In genomic region chr1:228174482-228175315, GRCh38 we compare ENCODE assay signal across 9 cellular contexts. TPM values are rescaled to one million over a fixed set of nuclear protein-coding genes. Genes with fewer than 3 reads are reported as not detected.
A peak's percentile ranks its signal among the peaks of the same experiment; 100 is the strongest.
DNase-seq lines count a peak whose midpoint lies in the region; ATAC-seq, FAIRE-seq and TF ChIP-seq lines count a peak whose summit lies in the region.
"Had no signal": no experiment of that assay in that cellular context is flagged by ENCODE, and none has a peak within 500 bp of the region (broad histone marks: within the 10 kb centered on the region; RNA-seq: fewer than 3 reads in every experiment).

No MANE protein-coding gene starts in this region.

- peaks cover 17% of the 10 kb centered on the region for H3K79me2 ChIP-seq in hepatocyte

- H3K4me2 ChIP-seq in hepatocyte, result no peak overlapping the region

- POLR2A ChIA-PET in WTC11 (lab: Charles Lee), result interaction anchor here (1.2 to 1.7 kb wide), 3 partner anchors 9 to 93 kb away, joined by 3 to 11 read pairs (median 3); partner anchors contain the start of gene IBA57

- DNase-seq in CD14-positive monocyte (ENCODE audit: low spot score) (no peak), WTC11 (ENCODE audit: low spot score) (peak; percentile 62), left kidney (ENCODE audit: low read depth, low spot score) (peak; percentile 32), GM12892 (ENCODE audit: insufficient read length) (no peak), hepatocyte (ENCODE audit: low spot score) (no peak)

- no peaks in the 10 kb centered on the region for H3K4me1 ChIP-seq in hepatocyte (ENCODE audit: insufficient read depth)
- H3K4me1 ChIP-seq: adrenal gland had no signal

- peaks cover 0 to 1% (median 0%) of the 10 kb centered on the region in 7 donors for H3K9me3 Mint-ChIP-seq in CD14-positive monocyte
- H3K9me3 Mint-ChIP-seq in WTC11, result no peaks in the 10 kb centered on the region

- H3K4me3 Mint-ChIP-seq in CD14-positive monocyte (no peak overlapping the region), WTC11 (peak overlapping the region; percentile 22; the same call in 1 of the 2 replicates)

- TF ChIP-seq CTCF in CD14-positive monocyte (IDR thresholded peaks at IDR 0.05) (no peak), WTC11 (IDR thresholded peaks at IDR 0.05) (no peak), hepatocyte (IDR thresholded peaks at IDR 0.05; ENCODE audit: poor library complexity) (no peak)

- intact Hi-C loops in CD14-positive monocyte (cut with micrococcal nuclease), result loop anchor here in 1 of 2 donors (5.0 kb wide), 1 partner anchor 387 kb away; no protein-coding TSS in a partner anchor

- no peaks in the 10 kb centered on the region for H3K9me2 ChIP-seq in hepatocyte (replicated peaks; ENCODE audit: insufficient read depth)

- no peak for TF ChIP-seq POLR2A in GM12892 (IDR thresholded peaks at IDR 0.05; ENCODE audit: low read depth, low read length)

- CTCF ChIA-PET in WTC11 (lab: Charles Lee), result interaction anchor here (0.6 to 2.7 kb wide), 16 partner anchors 8 to 284 kb away, joined by 3 to 18 read pairs (median 3); partner anchors contain the start of gene IBA57

- 87% methylated on average over 50 of the region's 52 CpGs for WGBS in hepatocyte (ENCODE audit: low lambda C conversion rate, missing lambda C conversion rate)

- H4K20me1 ChIP-seq in hepatocyte (ENCODE audit: insufficient read depth, poor library complexity, severe bottlenecking), result no peaks in the 10 kb centered on the region

- no peak overlapping the region for H2AFZ ChIP-seq in hepatocyte

- no peaks in the 10 kb centered on the region for H3K27me3 ChIP-seq in hepatocyte
- H3K27me3 ChIP-seq: adrenal gland had no signal

- H3K36me3 ChIP-seq in hepatocyte (replicated peaks; ENCODE audit: insufficient read depth, low read depth), result no peaks in the 10 kb centered on the region

- peak; percentile 45 for ATAC-seq in GM19328 (IDR thresholded peaks at IDR 0.05; ENCODE audit: unreplicated experiment)
- ATAC-seq in WTC11, result peak; percentile 90
- ATAC-seq in HG03521 (IDR thresholded peaks at IDR 0.05; ENCODE audit: unreplicated experiment), result no peak
- no peak for ATAC-seq in HG03378 (IDR thresholded peaks at IDR 0.05; ENCODE audit: unreplicated experiment)

- H3K4me1 Mint-ChIP-seq in CD14-positive monocyte (peaks cover 20% of the 10 kb centered on the region), WTC11 (no peaks in the 10 kb centered on the region)

- no peak for FAIRE-seq in GM12892 (lab: Jason Lieb, UNC)

- H3K27me3 Mint-ChIP-seq in CD14-positive monocyte (ENCODE audit: low read depth in 3 of 3) (peaks cover 0 to 4% (median 0%) of the 10 kb centered on the region in 3 donors), WTC11 (ENCODE audit: low read depth) (no peaks in the 10 kb centered on the region)

- no peak overlapping the region for H3K4me3 ChIP-seq in hepatocyte
- H3K4me3 ChIP-seq: adrenal gland had no signal

- no peak overlapping the region for H3K27ac ChIP-seq in hepatocyte

- no peaks in the 10 kb centered on the region for H3K9me3 ChIP-seq in hepatocyte (ENCODE audit: low read depth)
- H3K9me3 ChIP-seq: adrenal gland had no signal

- H3K36me3 Mint-ChIP-seq in CD14-positive monocyte (peaks cover 1 to 3% of the 10 kb centered on the region in 2 donors), WTC11 (no peaks in the 10 kb centered on the region)

- peak overlapping the region in 4 of 7 donors; percentile 6 to 59 (median 58) for H3K27ac Mint-ChIP-seq in CD14-positive monocyte
- no peak overlapping the region for H3K27ac Mint-ChIP-seq in WTC11

TF ChIP-seq in WTC11, 78 proteins besides CTCF, POLR2A, EP300 and RAD21:
- TF ChIP-seq SP1 (CRISPR knock-in tag; conservative IDR thresholded peaks at IDR 0.05) (peak; percentile 97), ESRRA (CRISPR knock-in tag; IDR thresholded peaks at IDR 0.05; ENCODE audit: borderline replicate concordance) (0 out of 2 replicates have a peak, but pooled peaks have one; percentile 17), ETV6 (CRISPR knock-in tag; IDR thresholded peaks at IDR 0.05) (no peak), NFE2L1 (CRISPR knock-in tag; IDR thresholded peaks at IDR 0.05) (no peak), RELA (CRISPR knock-in tag; IDR thresholded peaks at IDR 0.05; ENCODE audit: borderline replicate concordance) (peak; percentile 61; the same call in 1 of the 2 replicates)
- TF ChIP-seq, protein P1, sequence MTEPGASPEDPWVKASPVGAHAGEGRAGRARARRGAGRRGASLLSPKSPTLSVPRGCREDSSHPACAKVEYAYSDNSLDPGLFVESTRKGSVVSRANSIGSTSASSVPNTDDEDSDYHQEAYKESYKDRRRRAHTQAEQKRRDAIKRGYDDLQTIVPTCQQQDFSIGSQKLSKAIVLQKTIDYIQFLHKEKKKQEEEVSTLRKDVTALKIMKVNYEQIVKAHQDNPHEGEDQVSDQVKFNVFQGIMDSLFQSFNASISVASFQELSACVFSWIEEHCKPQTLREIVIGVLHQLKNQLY (CRISPR knock-in tag; IDR thresholded peaks at IDR 0.05), result no peak
- TF ChIP-seq, protein P2, sequence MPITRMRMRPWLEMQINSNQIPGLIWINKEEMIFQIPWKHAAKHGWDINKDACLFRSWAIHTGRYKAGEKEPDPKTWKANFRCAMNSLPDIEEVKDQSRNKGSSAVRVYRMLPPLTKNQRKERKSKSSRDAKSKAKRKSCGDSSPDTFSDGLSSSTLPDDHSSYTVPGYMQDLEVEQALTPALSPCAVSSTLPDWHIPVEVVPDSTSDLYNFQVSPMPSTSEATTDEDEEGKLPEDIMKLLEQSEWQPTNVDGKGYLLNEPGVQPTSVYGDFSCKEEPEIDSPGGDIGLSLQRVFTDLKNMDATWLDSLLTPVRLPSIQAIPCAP (CRISPR knock-in tag; IDR thresholded peaks at IDR 0.05), result no peak
- TF ChIP-seq, protein P3, sequence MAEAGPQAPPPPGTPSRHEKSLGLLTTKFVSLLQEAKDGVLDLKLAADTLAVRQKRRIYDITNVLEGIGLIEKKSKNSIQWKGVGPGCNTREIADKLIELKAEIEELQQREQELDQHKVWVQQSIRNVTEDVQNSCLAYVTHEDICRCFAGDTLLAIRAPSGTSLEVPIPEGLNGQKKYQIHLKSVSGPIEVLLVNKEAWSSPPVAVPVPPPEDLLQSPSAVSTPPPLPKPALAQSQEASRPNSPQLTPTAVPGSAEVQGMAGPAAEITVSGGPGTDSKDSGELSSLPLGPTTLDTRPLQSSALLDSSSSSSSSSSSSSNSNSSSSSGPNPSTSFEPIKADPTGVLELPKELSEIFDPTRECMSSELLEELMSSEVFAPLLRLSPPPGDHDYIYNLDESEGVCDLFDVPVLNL (CRISPR knock-in tag; IDR thresholded peaks at IDR 0.05; ENCODE audit: borderline replicate concordance, low read depth), result no peak

RNA-seq across cellular contexts. Expression of gene IBA57, which starts 9.1 kb away (rescaled TPM):
- polyA plus RNA-seq in CD14-positive monocyte (1 to 10 TPM; 1.6 to 2.1 TPM), hepatocyte (4.7 and 5.6 TPM in 2 replicates)
- total RNA-seq in WTC11 (2021) (11.4 to 12.5 TPM (median 12.1 TPM) in 3 replicates), hepatocyte (5.0 and 5.7 TPM in 2 replicates)
- 1.2 TPM for polyA plus RNA-seq in GM12892 (2012; ENCODE audit: missing spikeins)

RNA-seq across cellular contexts. Expression of gene GJC2, which starts 25.0 kb away (rescaled TPM):
- polyA plus RNA-seq in CD14-positive monocyte (not detected), hepatocyte (0.40 and 0.63 TPM in 2 replicates)
- total RNA-seq in WTC11 (2021) (0.72 to 1.2 TPM (median 0.87 TPM) in 3 replicates), hepatocyte (0.80 and 1.6 TPM in 2 replicates)
- polyA plus RNA-seq in GM12892 (2012; ENCODE audit: missing spikeins), result 0.11 TPM

RNA-seq across cellular contexts. Expression of gene OBSCN, which starts 33.1 kb away (rescaled TPM):
- polyA plus RNA-seq in CD14-positive monocyte (under 1 TPM; 0.57 to 0.76 TPM), hepatocyte (15.0 and 20.6 TPM in 2 replicates)
- total RNA-seq in WTC11 (2021) (38.8 to 47.7 TPM (median 47.5 TPM) in 3 replicates), hepatocyte (11.2 and 22.4 TPM in 2 replicates)
- polyA plus RNA-seq in GM12892 (2012; ENCODE audit: missing spikeins), result not detected

RNA-seq across cellular contexts. Expression of gene GUK1, which starts 34.6 kb away (rescaled TPM):
- polyA plus RNA-seq in CD14-positive monocyte, result 100 to 1,000 TPM; 262 to 316 TPM
- total RNA-seq in WTC11 (2021), result 110 to 112 TPM (median 111 TPM) in 3 replicates
- 109 TPM for polyA plus RNA-seq in GM12892 (2012; ENCODE audit: missing spikeins)
- 157 and 158 TPM in 2 replicates for total RNA-seq in hepatocyte
- 306 and 368 TPM in 2 replicates for polyA plus RNA-seq in hepatocyte

Comparison
In these comparisons a context has a peak if more than half of its experiments do, and no peak if none do; other contexts are left out.
1. DNase-seq: peak in WTC11 (single experiment) and left kidney (single experiment); none in CD14-positive monocyte (single experiment), GM12892 (single experiment) and hepatocyte (single experiment).
2. ATAC-seq: peak in GM19328 (single experiment) and WTC11 (single experiment); none in HG03521 (single experiment) and HG03378 (single experiment).